8 cellular contexts compared by ENCODE assay signal in the genomic region with DNA sequence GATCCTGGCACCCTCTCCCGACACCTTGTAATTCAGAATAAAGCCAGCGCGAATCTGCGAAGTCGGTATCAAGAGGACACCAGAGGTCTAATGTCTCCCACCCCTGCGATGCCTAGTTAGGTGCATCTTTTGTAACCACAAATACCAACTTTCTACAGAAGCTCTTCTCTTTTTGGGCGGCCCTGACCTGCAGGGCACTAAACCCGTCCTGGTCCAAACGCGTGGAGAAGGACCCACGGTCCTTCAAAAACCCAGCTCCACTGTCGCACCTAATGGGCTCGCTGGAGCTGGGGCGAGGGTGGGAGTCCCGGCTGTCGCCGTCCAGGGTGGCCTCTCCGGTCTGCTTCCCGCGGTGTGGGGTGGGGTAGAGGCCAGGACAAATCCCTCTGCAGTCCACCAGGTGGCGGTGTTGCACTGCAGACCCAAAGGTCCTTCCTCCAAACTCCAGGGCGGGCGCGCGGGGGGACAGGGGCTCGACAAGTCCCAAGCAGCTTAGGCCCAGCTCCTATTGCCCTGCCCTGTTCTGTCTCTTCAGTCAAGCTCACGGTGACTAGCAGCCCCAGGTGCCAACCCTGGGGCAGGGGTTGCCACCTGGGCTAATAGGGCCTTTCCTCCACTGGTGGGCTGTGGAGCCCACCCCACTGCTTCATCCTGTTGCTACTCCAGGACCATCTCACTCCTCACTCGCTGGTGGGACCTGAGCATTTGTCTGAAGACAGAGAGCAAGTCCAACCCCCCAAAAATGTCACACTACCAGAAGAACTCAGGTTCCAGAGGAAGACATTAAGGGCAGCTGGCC. TPM values are rescaled to one million over a fixed set of nuclear protein-coding genes. Genes with fewer than 3 reads are reported as not detected.
DNase-seq lines count a peak whose midpoint lies in the region; ATAC-seq and TF ChIP-seq lines count a peak whose summit lies in the region.

No MANE protein-coding gene starts in this region.

- H3K4me3 ChIP-seq in BE2C (ENCODE audit: low read depth, low read length): peak overlapping the region; percentile 52

- DNase-seq in BE2C (peak; percentile 87), H4 (ENCODE audit: low spot score) (peak; percentile 49), NCI-H2196 treated with DMSO at 0.1 percent for 48 hours (lab: John Stamatoyannopoulos, UW; ENCODE audit: unreplicated experiment) (peak; percentile 90), cerebellar cortex (ENCODE audit: low spot score) (peak; percentile 85), kidney glomerular epithelial cell (lab: John Stamatoyannopoulos, UW) (peak; percentile 40)
- DNase-seq in activated CD4-positive, alpha-beta T cell treated with anti-CD3 and anti-CD28 coated beads for 1 hour: peak; percentile 70
- DNase-seq in stimulated activated CD4-positive, alpha-beta T cell treated with anti-CD3 and anti-CD28 coated beads, Interleukin-2, amount 100 ng/mL, for 24 hours: peak; percentile 87

- no peak for ATAC-seq in HG03565 (IDR thresholded peaks at IDR 0.05; ENCODE audit: unreplicated experiment)

- peaks cover 20% of the 10 kb centered on the region for H3K27me3 ChIP-seq in BE2C

- TF ChIP-seq CTCF in BE2C (IDR thresholded peaks at IDR 0.05; ENCODE audit: low read depth, low read length): peak; percentile 66

- no peaks in the 10 kb centered on the region for H3K9me3 ChIP-seq in BE2C

- no peaks in the 10 kb centered on the region for H3K4me1 ChIP-seq in BE2C

- H3K36me3 ChIP-seq in BE2C: no peaks in the 10 kb centered on the region

RNA-seq across cellular contexts. Expression of gene HES3, which starts 2.7 kb away (rescaled TPM):
- polyA plus RNA-seq in BE2C (2012; ENCODE audit: insufficient read depth, insufficient read length, low read depth): not detected
- total RNA-seq in H4 (2014; rRNA removed; shearing (Covaris generic)): not detected in 2 replicates

RNA-seq across cellular contexts. Expression of gene ICMT, which starts 10.9 kb away (rescaled TPM):
- 25.8 TPM for polyA plus RNA-seq in BE2C (2012; ENCODE audit: insufficient read depth, insufficient read length, low read depth)
- total RNA-seq in H4 (2014; rRNA removed; shearing (Covaris generic)): 52.2 and 67.1 TPM in 2 replicates

RNA-seq across cellular contexts. Expression of gene GPR153, which starts 14.2 kb away (rescaled TPM):
- 2.1 TPM for polyA plus RNA-seq in BE2C (2012; ENCODE audit: insufficient read depth, insufficient read length, low read depth)
- total RNA-seq in H4 (2014; rRNA removed; shearing (Covaris generic)): 1.7 and 1.9 TPM in 2 replicates

RNA-seq across cellular contexts. Expression of gene RNF207, which starts 40.8 kb away (rescaled TPM):
- 19.9 TPM for polyA plus RNA-seq in BE2C (2012; ENCODE audit: insufficient read depth, insufficient read length, low read depth)
- 0.12 and 1.6 TPM in 2 replicates for total RNA-seq in H4 (2014; rRNA removed; shearing (Covaris generic))

RNA-seq across cellular contexts. Expression of gene RPL22, which starts 47.3 kb away (rescaled TPM):
- polyA plus RNA-seq in BE2C (2012; ENCODE audit: insufficient read depth, insufficient read length, low read depth): 260 TPM
- 113 and 140 TPM in 2 replicates for total RNA-seq in H4 (2014; rRNA removed; shearing (Covaris generic))

Comparison
In these comparisons a context has a peak if more than half of its experiments do, and no peak if none do; other contexts are left out.
1. DNase-seq: peak in every context shown above with its lines; median percentile 90 in NCI-H2196 treated with DMSO at 0.1 percent for 48 hours; 87 in BE2C; 87 in stimulated activated CD4-positive, alpha-beta T cell treated with anti-CD3 and anti-CD28 coated beads, Interleukin-2, amount 100 ng/mL, for 24 hours; 85 in cerebellar cortex; 70 in activated CD4-positive, alpha-beta T cell treated with anti-CD3 and anti-CD28 coated beads for 1 hour; 49 in H4; 40 in kidney glomerular epithelial cell.